Comparison of ENCODE assay signal across 8 cellular contexts in the genomic region with DNA sequence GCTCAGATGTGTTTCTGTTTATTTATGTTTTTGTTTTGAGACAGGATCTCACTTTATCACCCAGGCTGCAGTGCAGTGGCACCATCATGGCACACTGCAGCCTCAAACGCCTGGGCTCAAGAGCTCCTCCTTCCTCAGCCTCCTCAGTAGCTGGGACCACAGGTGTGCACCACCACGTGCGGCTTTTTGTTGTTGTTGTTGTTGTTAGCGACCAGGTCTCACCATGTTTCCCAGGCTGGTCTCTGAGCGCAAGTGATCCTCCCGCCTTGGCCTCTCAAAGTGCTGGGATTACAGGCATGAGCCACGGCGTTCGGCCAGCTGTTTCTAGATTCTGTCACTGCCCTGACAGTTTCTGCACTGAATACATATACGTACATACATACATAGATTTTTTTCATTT. TPM values are rescaled to one million over a fixed set of nuclear protein-coding genes. Genes with fewer than 3 reads are reported as not detected.
A peak's percentile ranks its signal among the peaks of the same experiment; 100 is the strongest.
DNase-seq lines count a peak whose midpoint lies in the region; ATAC-seq and TF ChIP-seq lines count a peak whose summit lies in the region.
"Not testable (repeated sequence)": the region's sequence is repeated elsewhere in the genome, so short reads cannot be mapped to it uniquely, and the experiment has no call there.

No MANE protein-coding gene starts in this region.

- H3K18ac ChIP-seq in trophoblast cell (ENCODE audit: low read length) = not testable (repeated sequence)

- TF ChIP-seq EP300 in upper lobe of left lung (IDR thresholded peaks at IDR 0.05) = not testable (repeated sequence)

- not testable (repeated sequence) for H2AFZ ChIP-seq in trophoblast cell (ENCODE audit: insufficient read depth, low read length, poor library complexity)

- not testable (repeated sequence) for H2BK12ac ChIP-seq in trophoblast cell (ENCODE audit: low read length)

- not testable (repeated sequence) for H3K9me3 Mint-ChIP-seq in activated naive CD4-positive, alpha-beta T cell treated with anti-CD3 and anti-CD28 coated beads, Interleukin-2, amount 10 ng/mL, durations not matched to agents 7 days and 5 days

- DNase-seq in DMS 273 (lab: John Stamatoyannopoulos, UW; ENCODE audit: unreplicated experiment) = peak; percentile 26
- peak; percentile 2 for DNase-seq in LHCN-M2 (ENCODE audit: low read depth)
- not testable (repeated sequence) for DNase-seq in RWPE2 (ENCODE audit: low spot score); activated naive CD4-positive, alpha-beta T cell treated with anti-CD3 and anti-CD28 coated beads, Interleukin-2, amount 10 ng/mL, durations not matched to agents 7 days and 5 days; kidney epithelial cell (ENCODE audit: low read depth); upper lobe of left lung
- DNase-seq in trophoblast cell = peak; percentile 61 to 80

- not testable (repeated sequence) for H3K4me1 ChIP-seq in RWPE2 (ENCODE audit: insufficient read depth, poor library complexity, severe bottlenecking); endocrine pancreas (ENCODE audit: control insufficient read depth, insufficient read depth, low read length); trophoblast cell (ENCODE audit: control insufficient read depth in 1 of 2, insufficient read depth in 2 of 2, low read length in 2 of 2); upper lobe of left lung

- not testable (repeated sequence) for H2AK5ac ChIP-seq in trophoblast cell (ENCODE audit: low read length)

- H3K9ac ChIP-seq in endocrine pancreas (ENCODE audit: control insufficient read depth, insufficient read depth, low read length); trophoblast cell (ENCODE audit: low read length): not testable (repeated sequence)

- peak overlapping the region; percentile 14 for H4K12ac ChIP-seq in trophoblast cell (ENCODE audit: low read depth, low read length)

- H3K79me2 ChIP-seq in trophoblast cell (ENCODE audit: control insufficient read depth, insufficient read depth, low read length, poor library complexity) = not testable (repeated sequence)

- not testable (repeated sequence) for H2BK120ac ChIP-seq in trophoblast cell (ENCODE audit: insufficient read depth, low read length, poor library complexity)

- peak overlapping the region; percentile 78 for H3K4me3 Mint-ChIP-seq in activated naive CD4-positive, alpha-beta T cell treated with anti-CD3 and anti-CD28 coated beads, Interleukin-2, amount 10 ng/mL, durations not matched to agents 7 days and 5 days

- H3K4me3 ChIP-seq in RWPE2 (ENCODE audit: severe bottlenecking) = peak overlapping the region; percentile 56
- peak overlapping the region; percentile 80 for H3K4me3 ChIP-seq in endocrine pancreas (ENCODE audit: control insufficient read depth, insufficient read depth, low read length)
- peak overlapping the region; percentile 65 for H3K4me3 ChIP-seq in kidney epithelial cell (ENCODE audit: low read depth, low read length)
- not testable (repeated sequence) for H3K4me3 ChIP-seq in trophoblast cell (ENCODE audit: low read depth, low read length)
- peak overlapping the region in 3 of 4 donors; percentile 51 to 90 (median 74) for H3K4me3 ChIP-seq in upper lobe of left lung

- not testable (repeated sequence) for H3K4ac ChIP-seq in trophoblast cell (ENCODE audit: low read depth, low read length)

- not testable (repeated sequence) for TF ChIP-seq CTCF in RWPE2 (IDR thresholded peaks at IDR 0.05; ENCODE audit: poor library complexity, severe bottlenecking); kidney epithelial cell (IDR thresholded peaks at IDR 0.05; ENCODE audit: insufficient read depth, low read length, poor library complexity, severe bottlenecking); upper lobe of left lung (IDR thresholded peaks at IDR 0.05)

- not testable (repeated sequence) for ATAC-seq in RWPE2 (ENCODE audit: low read depth); upper lobe of left lung (ENCODE audit: low FRiP score in 2 of 2)

- H3K27me3 Mint-ChIP-seq in activated naive CD4-positive, alpha-beta T cell treated with anti-CD3 and anti-CD28 coated beads, Interleukin-2, amount 10 ng/mL, durations not matched to agents 7 days and 5 days = not testable (repeated sequence)

- CTCF ChIA-PET in activated naive CD4-positive, alpha-beta T cell treated with anti-CD3 and anti-CD28 coated beads, Interleukin-2, amount 10 ng/mL, durations not matched to agents 7 days and 5 days (lab: Charles Lee) = not testable (repeated sequence)

- H4K8ac ChIP-seq in trophoblast cell (ENCODE audit: low read depth, low read length) = not testable (repeated sequence)

- H3K36me3 ChIP-seq in RWPE2 (ENCODE audit: low read depth); endocrine pancreas (ENCODE audit: control insufficient read depth, insufficient read depth, low read length); kidney epithelial cell (ENCODE audit: control insufficient read depth, insufficient read depth, low read length); trophoblast cell (ENCODE audit: control insufficient read depth in 1 of 2, insufficient read depth in 2 of 2, low read length in 2 of 2); upper lobe of left lung: not testable (repeated sequence)

- H3K79me1 ChIP-seq in trophoblast cell (ENCODE audit: low read length) = not testable (repeated sequence)

- peak overlapping the region; percentile 83 for H3K27ac Mint-ChIP-seq in activated naive CD4-positive, alpha-beta T cell treated with anti-CD3 and anti-CD28 coated beads, Interleukin-2, amount 10 ng/mL, durations not matched to agents 7 days and 5 days

- H4K91ac ChIP-seq in trophoblast cell (ENCODE audit: low read depth, low read length) = not testable (repeated sequence)

- not testable (repeated sequence) for H3K27me3 ChIP-seq in RWPE2 (ENCODE audit: insufficient read depth, poor library complexity, severe bottlenecking); endocrine pancreas (ENCODE audit: control insufficient read depth, insufficient read depth, low read length); kidney epithelial cell (ENCODE audit: control insufficient read depth, insufficient read depth, low read length); trophoblast cell (ENCODE audit: insufficient read depth, low read length); upper lobe of left lung

- not testable (repeated sequence) for H3K4me1 Mint-ChIP-seq in activated naive CD4-positive, alpha-beta T cell treated with anti-CD3 and anti-CD28 coated beads, Interleukin-2, amount 10 ng/mL, durations not matched to agents 7 days and 5 days

- WGBS in trophoblast cell (ENCODE audit: extremely low coverage, insufficient coverage, insufficient read length) = no CpG with 5 or more reads among the region's 10 CpGs
- 77 to 82% methylated on average over 10 of the region's 10 CpGs for WGBS in upper lobe of left lung, 2 donors

- peak overlapping the region; percentile 53 for H3K4me2 ChIP-seq in trophoblast cell (ENCODE audit: low read length)

- H2BK5ac ChIP-seq in trophoblast cell (ENCODE audit: low read depth, low read length, poor library complexity) = not testable (repeated sequence)

- not testable (repeated sequence) for H3K36me3 Mint-ChIP-seq in activated naive CD4-positive, alpha-beta T cell treated with anti-CD3 and anti-CD28 coated beads, Interleukin-2, amount 10 ng/mL, durations not matched to agents 7 days and 5 days

- not testable (repeated sequence) for H3K27ac ChIP-seq in RWPE2 (ENCODE audit: poor library complexity, severe bottlenecking); trophoblast cell (ENCODE audit: low read depth, low read length); upper lobe of left lung

- not testable (repeated sequence) for H3K23ac ChIP-seq in trophoblast cell (ENCODE audit: low read length)

- not testable (repeated sequence) for TF ChIP-seq POLR2A in upper lobe of left lung (IDR thresholded peaks at IDR 0.05)

- not testable (repeated sequence) for H3K9me3 ChIP-seq in RWPE2 (ENCODE audit: severe bottlenecking); endocrine pancreas (ENCODE audit: control insufficient read depth, low read length); trophoblast cell (ENCODE audit: insufficient read depth, low read depth, low read length); upper lobe of left lung

- H3K14ac ChIP-seq in trophoblast cell (ENCODE audit: low read length) = not testable (repeated sequence)

RNA-seq across cellular contexts. Expression of a gene that starts 1.1 kb away (rescaled TPM):
- total RNA-seq in LHCN-M2 (2014; rRNA removed) (1.7 and 2.1 TPM in 2 replicates), kidney epithelial cell (2.8 and 4.3 TPM in 2 replicates), upper lobe of left lung (1 to 10 TPM; 2.1 to 4.2 (median 3.3) TPM)
- 1.1 TPM for polyA plus RNA-seq in LHCN-M2 (2012)
- polyA plus RNA-seq in trophoblast cell (2013) = 2.6 and 2.8 TPM in 2 replicates

RNA-seq across cellular contexts. Expression of a gene that starts 25.8 kb away (rescaled TPM):
- total RNA-seq in LHCN-M2 (2014; rRNA removed) (not detected in 2 replicates), kidney epithelial cell (not detected in 2 replicates), upper lobe of left lung (under 1 TPM in 1 of 6 donors, not detected in 5; 0.06 TPM)
- not detected for polyA plus RNA-seq in LHCN-M2 (2012)
- not detected in 2 replicates for polyA plus RNA-seq in trophoblast cell (2013)
